ENCODE assay signal across 1 cellular context in the genomic region with DNA sequence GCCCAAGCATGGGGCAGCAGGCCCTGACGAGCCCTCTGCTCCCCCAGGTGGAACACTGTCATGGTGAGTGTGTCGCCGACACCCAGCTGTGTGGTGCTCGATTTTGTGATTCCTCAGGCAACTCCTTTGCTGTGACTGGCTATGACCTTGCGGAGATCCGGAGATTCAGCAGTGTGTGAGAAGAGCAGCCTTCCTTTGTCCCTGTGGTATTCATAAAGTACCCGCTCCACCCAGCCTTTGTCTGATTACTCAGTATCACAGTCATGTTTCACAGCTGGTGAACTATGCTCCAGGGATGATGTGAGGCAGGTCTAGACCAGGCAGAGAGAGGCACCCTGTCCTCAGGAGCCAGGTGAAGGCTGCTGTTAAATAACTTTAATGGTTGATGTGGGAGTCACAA.
A peak's percentile ranks its signal among the peaks of the same experiment; 100 is the strongest.
TF ChIP-seq lines count a peak whose summit lies in the region.

No MANE protein-coding gene starts in this region.

TF ChIP-seq in HepG2, 621 proteins besides CTCF, POLR2A, EP300 and RAD21 (continued from another document):
- TF ChIP-seq, protein P1, sequence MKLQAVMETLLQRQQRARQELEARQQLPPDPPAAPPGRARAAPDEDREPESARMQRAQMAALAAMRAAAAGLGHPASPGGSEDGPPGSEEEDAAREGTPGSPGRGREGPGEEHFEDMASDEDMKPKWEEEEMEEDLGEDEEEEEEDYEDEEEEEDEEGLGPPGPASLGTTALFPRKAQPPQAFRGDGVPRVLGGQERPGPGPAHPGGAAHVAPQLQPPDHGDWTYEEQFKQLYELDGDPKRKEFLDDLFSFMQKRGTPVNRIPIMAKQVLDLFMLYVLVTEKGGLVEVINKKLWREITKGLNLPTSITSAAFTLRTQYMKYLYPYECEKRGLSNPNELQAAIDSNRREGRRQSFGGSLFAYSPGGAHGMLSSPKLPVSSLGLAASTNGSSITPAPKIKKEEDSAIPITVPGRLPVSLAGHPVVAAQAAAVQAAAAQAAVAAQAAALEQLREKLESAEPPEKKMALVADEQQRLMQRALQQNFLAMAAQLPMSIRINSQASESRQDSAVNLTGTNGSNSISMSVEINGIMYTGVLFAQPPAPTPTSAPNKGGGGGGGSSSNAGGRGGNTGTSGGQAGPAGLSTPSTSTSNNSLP (IDR thresholded peaks at IDR 0.05; ENCODE audit: low read depth, low read length) = peak; percentile 64
- TF ChIP-seq SMARCC2 (IDR thresholded peaks at IDR 0.05) = no peak
- TF ChIP-seq, protein P2, sequence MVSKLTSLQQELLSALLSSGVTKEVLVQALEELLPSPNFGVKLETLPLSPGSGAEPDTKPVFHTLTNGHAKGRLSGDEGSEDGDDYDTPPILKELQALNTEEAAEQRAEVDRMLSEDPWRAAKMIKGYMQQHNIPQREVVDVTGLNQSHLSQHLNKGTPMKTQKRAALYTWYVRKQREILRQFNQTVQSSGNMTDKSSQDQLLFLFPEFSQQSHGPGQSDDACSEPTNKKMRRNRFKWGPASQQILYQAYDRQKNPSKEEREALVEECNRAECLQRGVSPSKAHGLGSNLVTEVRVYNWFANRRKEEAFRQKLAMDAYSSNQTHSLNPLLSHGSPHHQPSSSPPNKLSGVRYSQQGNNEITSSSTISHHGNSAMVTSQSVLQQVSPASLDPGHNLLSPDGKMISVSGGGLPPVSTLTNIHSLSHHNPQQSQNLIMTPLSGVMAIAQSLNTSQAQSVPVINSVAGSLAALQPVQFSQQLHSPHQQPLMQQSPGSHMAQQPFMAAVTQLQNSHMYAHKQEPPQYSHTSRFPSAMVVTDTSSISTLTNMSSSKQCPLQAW (CRISPR knock-in tag; IDR thresholded peaks at IDR 0.05) = peak; percentile 14; the same call in 1 of the 2 replicates
- TF ChIP-seq ZEB1 (IDR thresholded peaks at IDR 0.05; ENCODE audit: insufficient replicate concordance, low read depth) = peak; percentile 60
- TF ChIP-seq FOXA1 (IDR thresholded peaks at IDR 0.05) = no peak
- 0 out of 2 replicates have a peak, but pooled peaks have one; percentile 30 for TF ChIP-seq FOXA1 (CRISPR knock-in tag; IDR thresholded peaks at IDR 0.05)
- no peak for TF ChIP-seq TSC22D2 (CRISPR knock-in tag; IDR thresholded peaks at IDR 0.05; ENCODE audit: borderline replicate concordance)
- TF ChIP-seq HOXA9 (CRISPR knock-in tag; IDR thresholded peaks at IDR 0.05; ENCODE audit: borderline replicate concordance) = peak; percentile 51; the same call in 1 of the 2 replicates
- TF ChIP-seq TBX2 (CRISPR knock-in tag; IDR thresholded peaks at IDR 0.05; ENCODE audit: borderline replicate concordance) = peak; percentile 8; the same call in 1 of the 2 replicates
- TF ChIP-seq MEIS2 (CRISPR knock-in tag; IDR thresholded peaks at IDR 0.05) = no peak
- peak; percentile 15; the same call in 1 of the 2 replicates for TF ChIP-seq POLR2AphosphoS5 (IDR thresholded peaks at IDR 0.05; ENCODE audit: low read depth, low read length)
- peak; percentile 17 for TF ChIP-seq U2AF1 (optimal IDR thresholded peaks at IDR 0.05; ENCODE audit: low read depth, low read length)
- TF ChIP-seq, protein P3, sequence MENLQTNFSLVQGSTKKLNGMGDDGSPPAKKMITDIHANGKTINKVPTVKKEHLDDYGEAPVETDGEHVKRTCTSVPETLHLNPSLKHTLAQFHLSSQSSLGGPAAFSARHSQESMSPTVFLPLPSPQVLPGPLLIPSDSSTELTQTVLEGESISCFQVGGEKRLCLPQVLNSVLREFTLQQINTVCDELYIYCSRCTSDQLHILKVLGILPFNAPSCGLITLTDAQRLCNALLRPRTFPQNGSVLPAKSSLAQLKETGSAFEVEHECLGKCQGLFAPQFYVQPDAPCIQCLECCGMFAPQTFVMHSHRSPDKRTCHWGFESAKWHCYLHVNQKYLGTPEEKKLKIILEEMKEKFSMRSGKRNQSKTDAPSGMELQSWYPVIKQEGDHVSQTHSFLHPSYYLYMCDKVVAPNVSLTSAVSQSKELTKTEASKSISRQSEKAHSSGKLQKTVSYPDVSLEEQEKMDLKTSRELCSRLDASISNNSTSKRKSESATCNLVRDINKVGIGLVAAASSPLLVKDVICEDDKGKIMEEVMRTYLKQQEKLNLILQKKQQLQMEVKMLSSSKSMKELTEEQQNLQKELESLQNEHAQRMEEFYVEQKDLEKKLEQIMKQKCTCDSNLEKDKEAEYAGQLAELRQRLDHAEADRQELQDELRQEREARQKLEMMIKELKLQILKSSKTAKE (CRISPR knock-in tag; IDR thresholded peaks at IDR 0.05; ENCODE audit: borderline replicate concordance) = peak; percentile 47; the same call in 1 of the 2 replicates
- peak; percentile 67 for TF ChIP-seq SAP130 (CRISPR knock-in tag; IDR thresholded peaks at IDR 0.05; ENCODE audit: low read depth)
- peak; percentile 52; the same call in 1 of the 2 replicates for TF ChIP-seq SOX5 (CRISPR knock-in tag; IDR thresholded peaks at IDR 0.05; ENCODE audit: borderline replicate concordance)
- TF ChIP-seq RBM22 (optimal IDR thresholded peaks at IDR 0.05; ENCODE audit: low read length) = peak; percentile 13
- TF ChIP-seq, protein P4, sequence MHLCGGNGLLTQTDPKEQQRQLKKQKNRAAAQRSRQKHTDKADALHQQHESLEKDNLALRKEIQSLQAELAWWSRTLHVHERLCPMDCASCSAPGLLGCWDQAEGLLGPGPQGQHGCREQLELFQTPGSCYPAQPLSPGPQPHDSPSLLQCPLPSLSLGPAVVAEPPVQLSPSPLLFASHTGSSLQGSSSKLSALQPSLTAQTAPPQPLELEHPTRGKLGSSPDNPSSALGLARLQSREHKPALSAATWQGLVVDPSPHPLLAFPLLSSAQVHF (CRISPR knock-in tag; IDR thresholded peaks at IDR 0.05) = 0 out of 2 replicates have a peak, but pooled peaks have one; percentile 75
- TF ChIP-seq, protein P5, sequence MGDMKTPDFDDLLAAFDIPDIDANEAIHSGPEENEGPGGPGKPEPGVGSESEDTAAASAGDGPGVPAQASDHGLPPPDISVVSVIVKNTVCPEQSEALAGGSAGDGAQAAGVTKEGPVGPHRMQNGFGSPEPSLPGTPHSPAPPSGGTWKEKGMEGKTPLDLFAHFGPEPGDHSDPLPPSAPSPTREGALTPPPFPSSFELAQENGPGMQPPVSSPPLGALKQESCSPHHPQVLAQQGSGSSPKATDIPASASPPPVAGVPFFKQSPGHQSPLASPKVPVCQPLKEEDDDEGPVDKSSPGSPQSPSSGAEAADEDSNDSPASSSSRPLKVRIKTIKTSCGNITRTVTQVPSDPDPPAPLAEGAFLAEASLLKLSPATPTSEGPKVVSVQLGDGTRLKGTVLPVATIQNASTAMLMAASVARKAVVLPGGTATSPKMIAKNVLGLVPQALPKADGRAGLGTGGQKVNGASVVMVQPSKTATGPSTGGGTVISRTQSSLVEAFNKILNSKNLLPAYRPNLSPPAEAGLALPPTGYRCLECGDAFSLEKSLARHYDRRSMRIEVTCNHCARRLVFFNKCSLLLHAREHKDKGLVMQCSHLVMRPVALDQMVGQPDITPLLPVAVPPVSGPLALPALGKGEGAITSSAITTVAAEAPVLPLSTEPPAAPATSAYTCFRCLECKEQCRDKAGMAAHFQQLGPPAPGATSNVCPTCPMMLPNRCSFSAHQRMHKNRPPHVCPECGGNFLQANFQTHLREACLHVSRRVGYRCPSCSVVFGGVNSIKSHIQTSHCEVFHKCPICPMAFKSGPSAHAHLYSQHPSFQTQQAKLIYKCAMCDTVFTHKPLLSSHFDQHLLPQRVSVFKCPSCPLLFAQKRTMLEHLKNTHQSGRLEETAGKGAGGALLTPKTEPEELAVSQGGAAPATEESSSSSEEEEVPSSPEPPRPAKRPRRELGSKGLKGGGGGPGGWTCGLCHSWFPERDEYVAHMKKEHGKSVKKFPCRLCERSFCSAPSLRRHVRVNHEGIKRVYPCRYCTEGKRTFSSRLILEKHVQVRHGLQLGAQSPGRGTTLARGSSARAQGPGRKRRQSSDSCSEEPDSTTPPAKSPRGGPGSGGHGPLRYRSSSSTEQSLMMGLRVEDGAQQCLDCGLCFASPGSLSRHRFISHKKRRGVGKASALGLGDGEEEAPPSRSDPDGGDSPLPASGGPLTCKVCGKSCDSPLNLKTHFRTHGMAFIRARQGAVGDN (CRISPR knock-in tag; IDR thresholded peaks at IDR 0.05) = peak; percentile 41; the same call in 1 of the 2 replicates
- TF ChIP-seq CREM (IDR thresholded peaks at IDR 0.05) = no peak
- no peak for TF ChIP-seq CREM (CRISPR knock-in tag; IDR thresholded peaks at IDR 0.05)
- TF ChIP-seq TARDBP (CRISPR knock-in tag; IDR thresholded peaks at IDR 0.05) = 0 out of 2 replicates have a peak, but pooled peaks have one; percentile 47
- TF ChIP-seq POLR2G (IDR thresholded peaks at IDR 0.05; ENCODE audit: low read depth, low read length) = peak; percentile 17; the same call in 1 of the 2 replicates
- TF ChIP-seq ZNF441 (CRISPR knock-in tag; IDR thresholded peaks at IDR 0.05; ENCODE audit: borderline replicate concordance) = 0 out of 2 replicates have a peak, but pooled peaks have one; percentile 8
- peak; percentile 5 for TF ChIP-seq CBX1 (IDR thresholded peaks at IDR 0.05; ENCODE audit: low read depth)
- TF ChIP-seq, protein P6, sequence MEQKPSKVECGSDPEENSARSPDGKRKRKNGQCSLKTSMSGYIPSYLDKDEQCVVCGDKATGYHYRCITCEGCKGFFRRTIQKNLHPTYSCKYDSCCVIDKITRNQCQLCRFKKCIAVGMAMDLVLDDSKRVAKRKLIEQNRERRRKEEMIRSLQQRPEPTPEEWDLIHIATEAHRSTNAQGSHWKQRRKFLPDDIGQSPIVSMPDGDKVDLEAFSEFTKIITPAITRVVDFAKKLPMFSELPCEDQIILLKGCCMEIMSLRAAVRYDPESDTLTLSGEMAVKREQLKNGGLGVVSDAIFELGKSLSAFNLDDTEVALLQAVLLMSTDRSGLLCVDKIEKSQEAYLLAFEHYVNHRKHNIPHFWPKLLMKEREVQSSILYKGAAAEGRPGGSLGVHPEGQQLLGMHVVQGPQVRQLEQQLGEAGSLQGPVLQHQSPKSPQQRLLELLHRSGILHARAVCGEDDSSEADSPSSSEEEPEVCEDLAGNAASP (CRISPR knock-in tag; IDR thresholded peaks at IDR 0.05; ENCODE audit: borderline replicate concordance) = peak; percentile 51; the same call in 1 of the 2 replicates
- TF ChIP-seq RBFOX2 (IDR thresholded peaks at IDR 0.05; ENCODE audit: low read depth, low read length) = 0 out of 2 replicates have a peak, but pooled peaks have one; percentile 4
- TF ChIP-seq HNF4A (CRISPR knock-in tag; IDR thresholded peaks at IDR 0.05) = peak; percentile 51; the same call in 1 of the 2 replicates
- TF ChIP-seq, protein P7, sequence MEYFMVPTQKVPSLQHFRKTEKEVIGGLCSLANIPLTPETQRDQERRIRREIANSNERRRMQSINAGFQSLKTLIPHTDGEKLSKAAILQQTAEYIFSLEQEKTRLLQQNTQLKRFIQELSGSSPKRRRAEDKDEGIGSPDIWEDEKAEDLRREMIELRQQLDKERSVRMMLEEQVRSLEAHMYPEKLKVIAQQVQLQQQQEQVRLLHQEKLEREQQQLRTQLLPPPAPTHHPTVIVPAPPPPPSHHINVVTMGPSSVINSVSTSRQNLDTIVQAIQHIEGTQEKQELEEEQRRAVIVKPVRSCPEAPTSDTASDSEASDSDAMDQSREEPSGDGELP (IDR thresholded peaks at IDR 0.05; ENCODE audit: borderline replicate concordance, low read depth) = peak; percentile 96
- TF ChIP-seq CCDC6 (CRISPR knock-in tag; IDR thresholded peaks at IDR 0.05) = no peak
- 0 out of 2 replicates have a peak, but pooled peaks have one; percentile 53 for TF ChIP-seq ZNF562 (CRISPR knock-in tag; IDR thresholded peaks at IDR 0.05; ENCODE audit: borderline replicate concordance)
- peak; percentile 24 for TF ChIP-seq ZC3H13 (CRISPR knock-in tag; IDR thresholded peaks at IDR 0.05)
